ENCODE assay signal across 10 cellular contexts in the genomic region with DNA sequence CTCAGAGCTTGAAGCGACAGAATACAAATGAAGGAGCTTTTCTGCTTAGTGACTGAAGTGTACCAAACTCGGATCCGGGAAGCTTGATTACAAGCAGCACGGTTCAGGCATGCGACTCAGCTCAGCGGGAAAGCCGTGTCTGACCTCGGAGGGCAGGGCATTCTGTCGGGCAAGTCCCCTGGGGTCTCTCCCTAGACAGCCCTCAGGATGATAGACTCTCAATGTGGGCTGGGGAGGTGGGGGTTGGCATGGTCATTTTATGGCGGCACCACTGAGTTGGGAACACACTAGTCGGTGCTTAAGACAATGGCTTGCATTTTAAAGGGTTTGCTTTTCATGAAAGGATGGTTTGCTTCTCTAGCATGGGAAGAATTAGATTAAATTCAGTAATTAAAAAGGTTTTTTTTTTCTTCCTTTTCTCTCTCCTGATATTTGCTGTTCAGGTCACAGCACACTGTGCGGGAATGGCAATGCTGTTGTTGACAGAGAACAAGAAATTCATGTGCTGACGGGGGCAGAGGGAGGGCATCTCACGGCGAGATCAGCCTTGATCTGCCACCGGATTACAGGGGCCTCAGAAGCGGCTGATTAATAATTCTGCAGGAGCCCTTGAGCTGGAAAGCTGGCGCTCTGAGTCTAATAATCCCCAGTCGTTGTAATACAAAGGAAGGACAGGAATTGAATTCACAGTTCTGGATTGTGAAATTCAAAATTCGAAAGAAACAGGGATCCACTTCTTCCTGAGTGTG.
DNase-seq lines count a peak whose midpoint lies in the region; TF ChIP-seq lines count a peak whose summit lies in the region.
"Had no signal": no experiment of that assay in that cellular context is flagged by ENCODE, and none has a peak within 500 bp of the region (broad histone marks: within the 10 kb centered on the region; RNA-seq: fewer than 3 reads in every experiment).

No MANE protein-coding gene starts in this region.

- H3K4ac ChIP-seq in mesenchymal stem cell (ENCODE audit: low read depth in 1 of 2, low read length in 2 of 2): no peak overlapping the region

- peaks cover 2% of the 10 kb centered on the region for H3K79me1 ChIP-seq in mesenchymal stem cell (replicated peaks; ENCODE audit: low read length, poor library complexity, severe bottlenecking)

- peak overlapping the region in 1 of 2 experiments; percentile 38 for H3K18ac ChIP-seq in mesenchymal stem cell (ENCODE audit: low read depth in 1 of 2, low read length in 2 of 2)

- H3K4me3 ChIP-seq in choroid plexus epithelial cell (ENCODE audit: low read depth, low read length) (no peak overlapping the region), mesenchymal stem cell (ENCODE audit: insufficient read depth in 1 of 2, low read depth in 1 of 2, low read length in 2 of 2) (no peak overlapping the region)
- H3K4me3 ChIP-seq: lung had no signal

- H4K91ac ChIP-seq in mesenchymal stem cell (ENCODE audit: low read length): no peak overlapping the region

- no peaks in the 10 kb centered on the region for H3K27me3 ChIP-seq in mesenchymal stem cell (ENCODE audit: control insufficient read depth in 1 of 2, insufficient read depth in 1 of 2, low read length in 2 of 2)

- WGBS in mesenchymal stem cell: 61% methylated on average over 20 of the region's 20 CpGs

- H3K4me1 ChIP-seq in mesenchymal stem cell (ENCODE audit: control insufficient read depth, insufficient read depth, low read depth, low read length): peaks cover 12% of the 10 kb centered on the region

- H2BK5ac ChIP-seq in mesenchymal stem cell (ENCODE audit: low read depth, low read length, poor library complexity, severe bottlenecking): no peak overlapping the region

- no peak overlapping the region for H2BK12ac ChIP-seq in mesenchymal stem cell (ENCODE audit: low read length in 2 of 2)

- H2AFZ ChIP-seq in mesenchymal stem cell (ENCODE audit: low read depth, low read length): no peak overlapping the region

- no peak overlapping the region for H3K4me2 ChIP-seq in mesenchymal stem cell (ENCODE audit: low read length, poor library complexity, severe bottlenecking)

- H3K9me3 ChIP-seq in mesenchymal stem cell (ENCODE audit: control insufficient read depth, low read length): no peaks in the 10 kb centered on the region

- H2AK5ac ChIP-seq in mesenchymal stem cell (ENCODE audit: low read length, severe bottlenecking): no peak overlapping the region

- no peak overlapping the region for H2BK15ac ChIP-seq in mesenchymal stem cell (ENCODE audit: low read depth, poor library complexity, severe bottlenecking)

- H3K27ac ChIP-seq in mesenchymal stem cell (ENCODE audit: low read length, poor library complexity, severe bottlenecking) (no peak overlapping the region), temporal lobe (ENCODE audit: low read depth, low read length) (peak overlapping the region; percentile 77)

- peaks cover 16 to 73% of the 10 kb centered on the region in 2 experiments for H3K36me3 ChIP-seq in mesenchymal stem cell (ENCODE audit: control insufficient read depth in 1 of 2, insufficient read depth in 2 of 2, low read depth in 1 of 2, low read length in 2 of 2)

- no peak for TF ChIP-seq CTCF in choroid plexus epithelial cell (conservative IDR thresholded peaks at IDR 0.05; ENCODE audit: low read depth, low read length)

- no peak overlapping the region for H3K14ac ChIP-seq in mesenchymal stem cell (ENCODE audit: low read length in 2 of 2)

- H3K9ac ChIP-seq in mesenchymal stem cell (ENCODE audit: low read length): peak overlapping the region; percentile 50

- H2BK120ac ChIP-seq in mesenchymal stem cell (ENCODE audit: low read depth, low read length): no peak overlapping the region

- DNase-seq in NCI-H2227 treated with DMSO at 0.1 percent for 48 hours (lab: John Stamatoyannopoulos, UW): peak; percentile 21
- DNase-seq in choroid plexus epithelial cell (ENCODE audit: low read depth): peak; percentile 45
- DNase-seq in mesenchymal stem cell: no peak
- no peak for DNase-seq in NCI-H2029 treated with DMSO at 0.1 percent for 48 hours (lab: John Stamatoyannopoulos, UW)
- no peak for DNase-seq in HK-2 (ENCODE audit: unreplicated experiment)
- no peak for DNase-seq in HuH-7.5 (ENCODE audit: low spot score)
- DNase-seq: NCI-H1092, SHP77 had no signal

- no peak overlapping the region for H4K8ac ChIP-seq in mesenchymal stem cell (ENCODE audit: low read length)

- no peak overlapping the region for H3K23ac ChIP-seq in mesenchymal stem cell (ENCODE audit: low read length in 2 of 2)

Comparison
In these comparisons a context has a peak if more than half of its experiments do, and no peak if none do; other contexts are left out.
1. DNase-seq: peak in NCI-H2227 treated with DMSO at 0.1 percent for 48 hours (single experiment) and choroid plexus epithelial cell (single experiment); none in mesenchymal stem cell (single experiment), NCI-H2029 treated with DMSO at 0.1 percent for 48 hours (single experiment), HK-2 (single experiment) and HuH-7.5 (single experiment).